34 cellular contexts compared by ENCODE assay signal in the genomic region with DNA sequence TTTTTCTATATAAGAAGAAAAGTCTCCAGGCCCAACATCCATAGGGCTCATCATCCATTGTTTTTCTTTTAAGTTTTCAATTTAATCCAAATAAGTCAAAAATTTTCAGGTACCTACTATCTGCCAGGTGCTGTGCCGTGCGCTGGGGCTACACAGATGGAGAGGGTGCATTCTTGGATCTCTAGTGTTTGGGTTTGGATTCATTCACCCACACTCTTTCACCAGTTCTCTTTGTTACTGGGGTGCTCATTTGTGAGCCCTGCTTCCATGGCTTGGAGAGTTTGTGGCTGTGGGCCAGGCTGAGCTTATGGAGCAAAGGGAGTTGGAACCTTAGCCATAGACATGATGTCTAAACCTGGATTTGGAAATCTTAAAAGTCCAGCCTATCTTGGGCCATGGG. TPM values are rescaled to one million over a fixed set of nuclear protein-coding genes. Genes with fewer than 3 reads are reported as not detected.
"Had no signal": no experiment of that assay in that cellular context is flagged by ENCODE, and none has a peak within 500 bp of the region (broad histone marks: within the 10 kb centered on the region; RNA-seq: fewer than 3 reads in every experiment).

No MANE protein-coding gene starts in this region.

- H3K4me3 ChIP-seq: MG63, SJCRH30, SK-N-MC had no signal

- H3K36me3 ChIP-seq: MG63, SJCRH30 had no signal

- H3K4me3 Mint-ChIP-seq: activated CD4-positive, alpha-beta memory T cell treated with anti-CD3 and anti-CD28 coated beads for 36 hours; activated naive CD4-positive, alpha-beta T cell treated with anti-CD3 and anti-CD28 coated beads, Interleukin-2, amount 10 ng/mL, durations not matched to agents 7 days and 5 days; activated naive CD8-positive, alpha-beta T cell; activated naive CD8-positive, alpha-beta T cell treated with anti-CD3 and anti-CD28 coated beads, Interleukin-2, amount 50 U/mL, for 24 hours had no signal

- H3K27ac ChIP-seq: SJCRH30, SK-N-MC had no signal

- H3K9me3 Mint-ChIP-seq: activated CD4-positive, alpha-beta memory T cell treated with anti-CD3 and anti-CD28 coated beads for 36 hours; activated naive CD4-positive, alpha-beta T cell treated with anti-CD3 and anti-CD28 coated beads, Interleukin-2, amount 10 ng/mL, durations not matched to agents 7 days and 5 days; activated naive CD8-positive, alpha-beta T cell treated with anti-CD3 and anti-CD28 coated beads, Interleukin-2, amount 50 U/mL, for 24 hours; WTC11 had no signal

- H3K36me3 Mint-ChIP-seq: activated CD4-positive, alpha-beta memory T cell treated with anti-CD3 and anti-CD28 coated beads for 36 hours; activated naive CD4-positive, alpha-beta T cell treated with anti-CD3 and anti-CD28 coated beads, Interleukin-2, amount 10 ng/mL, durations not matched to agents 7 days and 5 days; activated naive CD8-positive, alpha-beta T cell; brain; WTC11 had no signal

- ATAC-seq: activated naive CD8-positive, alpha-beta T cell treated with anti-CD3 and anti-CD28 coated beads, Interleukin-2, amount 50 U/mL, for 24 hours; Panc1; WTC11 had no signal

- H3K27ac Mint-ChIP-seq: activated CD4-positive, alpha-beta memory T cell treated with anti-CD3 and anti-CD28 coated beads for 36 hours; activated naive CD4-positive, alpha-beta T cell treated with anti-CD3 and anti-CD28 coated beads, Interleukin-2, amount 10 ng/mL, durations not matched to agents 7 days and 5 days; activated naive CD8-positive, alpha-beta T cell; activated naive CD8-positive, alpha-beta T cell treated with anti-CD3 and anti-CD28 coated beads, Interleukin-2, amount 50 U/mL, for 24 hours; WTC11 had no signal

- H3K27me3 ChIP-seq: MG63, SJCRH30 had no signal

- DNase-seq: activated CD4-positive, alpha-beta memory T cell treated with anti-CD3 and anti-CD28 coated beads for 36 hours; activated CD4-positive, alpha-beta T cell treated with anti-CD3 and anti-CD28 coated beads for 4 hours; activated CD4-positive, alpha-beta T cell treated with anti-CD3 and anti-CD28 coated beads, Interleukin-2, amount 50 U/mL, for 1 hour; activated CD4-positive, CD25-positive, alpha-beta regulatory T cell treated with anti-CD3 and anti-CD28 coated beads, Interleukin-2, amount 50 U/mL, for 72 hours; activated CD8-positive, alpha-beta memory T cell treated with anti-CD3 and anti-CD28 coated beads, Interleukin-2, amount 50 U/mL, for 4 hours; activated effector memory CD4-positive, alpha-beta T cell treated with Interleukin-2 at 50 U/mL for 16 hours; activated naive CD4-positive, alpha-beta T cell treated with anti-CD3 and anti-CD28 coated beads, Interleukin-2, amount 10 ng/mL, durations not matched to agents 7 days and 5 days; activated naive CD8-positive, alpha-beta T cell treated with anti-CD3 and anti-CD28 coated beads, Interleukin-2, amount 50 U/mL, for 24 hours; activated T-cell treated with anti-CD3 and anti-CD28 coated beads, Interleukin-2, amount 50 U/mL, for 48 hours; anterior cingulate cortex; Kasumi-1; KG1; MG63; NCI-H1048; NCI-H1105 treated with DMSO at 0.1 percent for 48 hours; NCI-H1436; NCI-H1694; NCI-H1930; NCI-H2081 treated with DMSO at 0.1 percent for 48 hours; NCI-H226; NCI-H446 treated with DMSO at 0.1 percent for 48 hours; NCI-H524; NCI-H69; NCI-H82; SHP77; SJCRH30; T1000 had no signal

- H3K9me3 ChIP-seq: MG63, SJCRH30 had no signal

RNA-seq across cellular contexts. Expression of a gene that starts 51.0 kb away (rescaled TPM):
- total RNA-seq: activated CD4-positive, alpha-beta memory T cell treated with anti-CD3 and anti-CD28 coated beads for 36 hours; T-helper 1 cell treated with Interleukin-12 subunit alpha and Interleukin-12 subunit beta and Interleukin-4 antibody, amounts not matched to agents 30 ng/mL and 1 ng/mL, for 36 hours; T-helper 2 cell treated with Interferon-gamma antibody and Interleukin-4, amounts not matched to agents 100 ng/mL and 5 ng/mL, for 36 hours; WTC11 had no signal
